32 cellular contexts compared by ENCODE assay signal in the genomic region with DNA sequence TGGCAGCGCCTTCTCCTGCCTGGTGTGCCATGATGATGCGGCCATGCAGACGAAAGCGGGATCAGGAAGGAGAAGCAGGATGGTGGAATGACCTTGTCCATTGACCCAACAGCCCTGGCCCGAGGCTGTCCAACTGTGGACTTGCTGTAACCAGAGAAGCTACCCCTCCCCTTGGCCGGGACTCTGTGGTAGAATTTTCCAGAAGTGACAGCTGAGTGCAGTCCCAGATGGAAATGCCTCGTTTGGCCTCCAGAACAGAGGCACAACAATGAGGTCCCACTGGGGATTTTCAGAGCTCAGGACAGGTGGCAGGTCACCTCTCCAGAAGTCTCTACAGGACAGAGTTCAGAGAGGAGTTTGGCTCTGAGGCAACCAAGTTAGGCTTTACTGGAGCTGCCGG.
"Had no signal": no experiment of that assay in that cellular context is flagged by ENCODE, and none has a peak within 500 bp of the region (broad histone marks: within the 10 kb centered on the region; RNA-seq: fewer than 3 reads in every experiment).

No MANE protein-coding gene starts in this region.

- H3K4me3 ChIP-seq: adrenal gland, ascending aorta, body of pancreas, breast epithelium, cardiac muscle cell had no signal

- DNase-seq: activated effector memory CD4-positive, alpha-beta T cell treated with anti-CD3 and anti-CD28 coated beads, Interleukin-2, amount 50 U/mL, for 16 hours; activated effector memory CD4-positive, alpha-beta T cell treated with Interleukin-2 at 50 U/mL for 16 hours; activated gamma-delta T cell; activated gamma-delta T cell treated with Interleukin-2 at 50 U/mL for 16 hours; activated naive CD4-positive, alpha-beta T cell; activated naive CD4-positive, alpha-beta T cell treated with anti-CD3 and anti-CD28 coated beads for 36 hours; activated naive CD4-positive, alpha-beta T cell treated with anti-CD3 and anti-CD28 coated beads, Interleukin-2, amount 10 ng/mL, durations not matched to agents 7 days and 5 days; activated naive CD4-positive, alpha-beta T cell treated with anti-CD3 and anti-CD28 coated beads, Interleukin-2, amount 50 U/mL, for 16 hours; activated naive CD4-positive, alpha-beta T cell treated with Interleukin-2 at 50 U/mL for 16 hours; activated naive CD8-positive, alpha-beta T cell treated with anti-CD3 and anti-CD28 coated beads for 36 hours; activated naive CD8-positive, alpha-beta T cell treated with anti-CD3 and anti-CD28 coated beads, Interleukin-2, amount 10 ng/mL, durations not matched to agents 7 days and 5 days; activated naive CD8-positive, alpha-beta T cell treated with anti-CD3 and anti-CD28 coated beads, Interleukin-2, amount 50 U/mL, for 24 hours; activated T-cell treated with anti-CD3 and anti-CD28 coated beads, Interleukin-2, amount 50 U/mL, for 24 hours; activated T-cell treated with anti-CD3 and anti-CD28 coated beads, Interleukin-2, amount 50 U/mL, for 4 hours; activated T-cell treated with anti-CD3 and anti-CD28 coated beads, Interleukin-2, amount 50 U/mL, for 48 hours; activated T-cell treated with anti-CD3 and anti-CD28 coated beads, Interleukin-2, amount 50 U/mL, for 72 hours; adrenal gland; amniotic stem cell; amygdala; anterior cingulate cortex; aorta; body of pancreas; brain microvascular endothelial cell; caudate nucleus; central memory CD4-positive, alpha-beta T cell; cerebellar nuclear complex had no signal

- H3K9me3 ChIP-seq: adrenal gland, ascending aorta, body of pancreas, breast epithelium had no signal

- H3K4me1 ChIP-seq: adrenal gland, ascending aorta, body of pancreas, breast epithelium had no signal

- H3K27me3 ChIP-seq: adrenal gland, ascending aorta, body of pancreas, brain microvascular endothelial cell, breast epithelium had no signal

- H3K36me3 ChIP-seq: adrenal gland, ascending aorta, brain microvascular endothelial cell, breast epithelium, cardiac muscle cell had no signal

- H3K27ac ChIP-seq: adrenal gland, ascending aorta, body of pancreas, brain microvascular endothelial cell, breast epithelium, cardiac muscle cell had no signal

- ATAC-seq: activated naive CD4-positive, alpha-beta T cell treated with anti-CD3 and anti-CD28 coated beads, Interleukin-2, amount 50 U/mL, for 72 hours; activated naive CD8-positive, alpha-beta T cell treated with anti-CD3 and anti-CD28 coated beads, Interleukin-2, amount 50 U/mL, for 24 hours; activated T-cell treated with anti-CD3 and anti-CD28 coated beads, Interleukin-2, amount 50 U/mL, for 4 hours; activated T-cell treated with anti-CD3 and anti-CD28 coated beads, Interleukin-2, amount 50 U/mL, for 72 hours; activated T-helper 17 cell treated with anti-CD3 and anti-CD28 coated beads, Interleukin-2, amount 50 U/mL, for 72 hours; body of pancreas had no signal

- FAIRE-seq: astrocyte had no signal
